In genomic region chr18:35501369-35501768, GRCh38 we compare ENCODE assay signal across 20 cellular contexts. TPM values are rescaled to one million over a fixed set of nuclear protein-coding genes. Genes with fewer than 3 reads are reported as not detected.
A peak's percentile ranks its signal among the peaks of the same experiment; 100 is the strongest.
DNase-seq lines count a peak whose midpoint lies in the region; TF ChIP-seq lines count a peak whose summit lies in the region.
"Had no signal": no experiment of that assay in that cellular context is flagged by ENCODE, and none has a peak within 500 bp of the region (broad histone marks: within the 10 kb centered on the region; RNA-seq: fewer than 3 reads in every experiment).

No MANE protein-coding gene starts in this region.

- CTCF ChIA-PET in RWPE1 (lab: Yijun Ruan, JAX) = no interaction called here

- peaks cover under 1% of the 10 kb centered on the region for H3K79me1 ChIP-seq in neuronal stem cell (ENCODE audit: low read depth, low read length)

- H3K9ac ChIP-seq in neuronal stem cell (ENCODE audit: low read depth, low read length, poor library complexity) = no peak overlapping the region

- H2BK120ac ChIP-seq in neuronal stem cell (ENCODE audit: low read depth, low read length) = no peak overlapping the region

- H2BK12ac ChIP-seq in neuronal stem cell (ENCODE audit: low read length) = no peak overlapping the region

- H3K4me1 Mint-ChIP-seq in CD14-positive monocyte = peaks cover 44% of the 10 kb centered on the region

- H3K23ac ChIP-seq in neuronal stem cell (ENCODE audit: low read depth, low read length, poor library complexity) = no peak overlapping the region

- no peak overlapping the region for H2BK5ac ChIP-seq in neuronal stem cell (ENCODE audit: low read length)

- no peak overlapping the region for H4K91ac ChIP-seq in neuronal stem cell (ENCODE audit: low read depth, low read length, poor library complexity)

- WGBS in neuronal stem cell (ENCODE audit: extremely low coverage in 2 of 2, insufficient read length in 2 of 2, insufficient replicate concordance in 1 of 2), 2 donors = no CpG with 5 or more reads among the region's 7 CpGs

- H3K4me2 ChIP-seq in neuronal stem cell (ENCODE audit: insufficient read depth, low read length, poor library complexity, severe bottlenecking) = no peak overlapping the region

- H3K27me3 Mint-ChIP-seq in CD14-positive monocyte (ENCODE audit: low read depth in 3 of 3) = peaks cover 2 to 8% (median 3%) of the 10 kb centered on the region in 3 donors

- peak overlapping the region; percentile 64 to 87 (median 84) for H3K27ac Mint-ChIP-seq in CD14-positive monocyte

- peaks cover 0 to 2% (median 0%) of the 10 kb centered on the region in 7 donors for H3K9me3 Mint-ChIP-seq in CD14-positive monocyte
- H3K9me3 Mint-ChIP-seq: CD8-positive, alpha-beta memory T cell had no signal

- peak overlapping the region in 1 of 2 donors; percentile 67 for H3K4me3 Mint-ChIP-seq in CD14-positive monocyte

- TF ChIP-seq CTCF in CD14-positive monocyte (IDR thresholded peaks at IDR 0.05) (no peak), RWPE1 (conservative IDR thresholded peaks at IDR 0.05; ENCODE audit: low read depth) (no peak)

- H3K27me3 ChIP-seq in neuronal stem cell (ENCODE audit: control insufficient read depth in 3 of 3, insufficient read depth in 3 of 3, low read depth in 1 of 3, low read length in 3 of 3) = peaks cover 0 to 41% (median 0%) of the 10 kb centered on the region in 3 experiments
- H3K27me3 ChIP-seq: BE2C had no signal

- POLR2A ChIA-PET in RWPE1 (lab: Yijun Ruan, JAX; ENCODE audit: low non-redundant PET) = no interaction called here

- H3K9me3 ChIP-seq in neuronal stem cell (replicated peaks in 1 of 2; ENCODE audit: control insufficient read depth in 2 of 2, insufficient read depth in 1 of 2, low read depth in 1 of 2, low read length in 2 of 2) = no peaks in the 10 kb centered on the region
- H3K9me3 ChIP-seq: BE2C had no signal

- no peak overlapping the region for H4K8ac ChIP-seq in neuronal stem cell (ENCODE audit: low read depth, low read length)

- no peak overlapping the region for H3K18ac ChIP-seq in neuronal stem cell (ENCODE audit: low read length)

- H3K36me3 Mint-ChIP-seq in CD14-positive monocyte = no peaks in the 10 kb centered on the region

- no peak overlapping the region for H3K14ac ChIP-seq in neuronal stem cell (ENCODE audit: low read length)

- H3K36me3 ChIP-seq in neuronal stem cell (replicated peaks in 1 of 2; ENCODE audit: control insufficient read depth in 2 of 2, insufficient read depth in 2 of 2, low read length in 2 of 2) = no peaks in the 10 kb centered on the region
- H3K36me3 ChIP-seq: BE2C had no signal

- intact Hi-C loops in CD14-positive monocyte (cut with micrococcal nuclease) = no loop called here

- no peak overlapping the region for H3K4me3 ChIP-seq in neuronal stem cell (ENCODE audit: low read length in 2 of 2)

- H3K4me1 ChIP-seq in neuronal stem cell (ENCODE audit: control insufficient read depth in 2 of 2, insufficient read depth in 1 of 2, low read depth in 1 of 2, low read length in 2 of 2) = peaks cover 4% of the 10 kb centered on the region in 2 donors
- H3K4me1 ChIP-seq: BE2C had no signal

- no peak overlapping the region for H2BK15ac ChIP-seq in neuronal stem cell (ENCODE audit: low read length)

- DNase-seq in CD14-positive monocyte (ENCODE audit: low spot score) (no peak), RWPE1 (ENCODE audit: low spot score) (no peak), epithelial cell of prostate (ENCODE audit: low read depth, low spot score) (no peak), neuronal stem cell (ENCODE audit: low spot score) (no peak), HCEC 1CT (no peak), hepatic stellate cell (ENCODE audit: low spot score) (no peak)
- no peak for DNase-seq in activated CD4-positive, alpha-beta T cell treated with anti-CD3 and anti-CD28 coated beads, Interleukin-2, amount 50 U/mL, for 48 hours
- DNase-seq in stimulated activated CD4-positive, alpha-beta T cell treated with anti-CD3 and anti-CD28 coated beads, Interleukin-4, amount 100 ng/mL, for 24 hours = no peak
- DNase-seq: BE2C; CD8-positive, alpha-beta memory T cell; DMS53; EL; GOT3; KG1; NCI-H1105 treated with DMSO at 0.1 percent for 48 hours; NCI-H1694; NCI-H2081 treated with DMSO at 0.1 percent for 48 hours; NK-92 treated with Interleukin-12 subunit alpha and Interleukin-12 subunit beta, amount 100 ng/mL, for 24 hours; OCI-M1; SIG-M5 had no signal

- H3K27ac ChIP-seq in RWPE1 (peak overlapping the region; percentile 75), epithelial cell of prostate (peak overlapping the region; percentile 78), neuronal stem cell (replicated peaks; ENCODE audit: low read length) (no peak overlapping the region)

- H3K4ac ChIP-seq in neuronal stem cell (ENCODE audit: low read length) = no peak overlapping the region

- H2AK5ac ChIP-seq in neuronal stem cell (ENCODE audit: low read depth, low read length) = no peak overlapping the region

- peak overlapping the region; percentile 51 for H2AFZ ChIP-seq in neuronal stem cell (ENCODE audit: low read length)

RNA-seq across cellular contexts. Expression of gene INO80C, which starts 3.6 kb away (rescaled TPM):
- polyA plus RNA-seq in CD14-positive monocyte = 10 to 100 TPM; 17.7 to 22.3 TPM
- polyA plus RNA-seq in neuronal stem cell (2013, experiment 1 of 2) = 29.9 TPM
- 29.5 TPM for polyA plus RNA-seq in neuronal stem cell (2013, experiment 2 of 2)
